ENCODE assay signal across 17 cellular contexts in genomic region chr1:222417264-222417663, GRCh38.
"Had no signal": no experiment of that assay in that cellular context is flagged by ENCODE, and none has a peak within 500 bp of the region (broad histone marks: within the 10 kb centered on the region; RNA-seq: fewer than 3 reads in every experiment).

No MANE protein-coding gene starts in this region.

- H3K4me3 Mint-ChIP-seq: activated naive CD4-positive, alpha-beta T cell treated with anti-CD3 and anti-CD28 coated beads for 36 hours; neural crest cell; stimulated activated naive B cell treated with anti-CD40 and anti-IgM and Interleukin-4, amounts not matched to agents 10 μg/mL and 1 μg/mL and 100 μg/mL, for 72 hours had no signal

- H3K27me3 ChIP-seq: gastroesophageal sphincter, suprapubic skin, upper lobe of right lung had no signal

- H3K4me1 ChIP-seq: gastroesophageal sphincter, suprapubic skin, upper lobe of right lung had no signal

- H3K36me3 ChIP-seq: gastroesophageal sphincter, suprapubic skin, upper lobe of right lung, WERI-Rb-1 had no signal

- H3K9me3 Mint-ChIP-seq: neural crest cell; stimulated activated naive B cell treated with anti-CD40 and anti-IgM and Interleukin-4, amounts not matched to agents 10 μg/mL and 1 μg/mL and 100 μg/mL, for 72 hours had no signal

- ATAC-seq: activated T-cell treated with anti-CD3 and anti-CD28 coated beads, Interleukin-2, amount 50 U/mL, for 72 hours; gastroesophageal sphincter; left ventricle myocardium superior; sciatic nerve; stimulated activated naive B cell treated with anti-CD40 and anti-IgM and Interleukin-4, amounts not matched to agents 10 μg/mL and 1 μg/mL and 100 μg/mL, for 72 hours; upper lobe of right lung had no signal

- H3K36me3 Mint-ChIP-seq: stimulated activated naive B cell treated with anti-CD40 and anti-IgM and Interleukin-4, amounts not matched to agents 10 μg/mL and 1 μg/mL and 100 μg/mL, for 72 hours had no signal

- H3K9me3 ChIP-seq: gastroesophageal sphincter, suprapubic skin, upper lobe of right lung had no signal

- H3K4me3 ChIP-seq: gastroesophageal sphincter, suprapubic skin, upper lobe of right lung had no signal

- H3K4me1 Mint-ChIP-seq: neural crest cell had no signal

- DNase-seq: activated CD4-positive, alpha-beta T cell treated with anti-CD3 and anti-CD28 coated beads, Interleukin-2, amount 50 U/mL, for 1 hour; activated naive CD4-positive, alpha-beta T cell treated with anti-CD3 and anti-CD28 coated beads for 36 hours; activated T-cell treated with anti-CD3 and anti-CD28 coated beads, Interleukin-2, amount 50 U/mL, for 72 hours; central memory CD4-positive, alpha-beta T cell; cortex of kidney; effector CD8-positive, alpha-beta T cell; kidney; left ventricle myocardium superior; stimulated activated CD4-positive, alpha-beta T cell treated with anti-CD3 and anti-CD28 coated beads, Interleukin-2, amount 100 ng/mL, for 24 hours; stimulated activated naive B cell treated with anti-CD40 and anti-IgM and Interleukin-4, amounts not matched to agents 10 μg/mL and 1 μg/mL and 100 μg/mL, for 72 hours; T1000; upper lobe of right lung; WERI-Rb-1 had no signal

- H3K27ac Mint-ChIP-seq: activated naive CD4-positive, alpha-beta T cell treated with anti-CD3 and anti-CD28 coated beads for 36 hours; activated T-cell treated with anti-CD3 and anti-CD28 coated beads, Interleukin-2, amount 50 U/mL, for 72 hours; stimulated activated naive B cell treated with anti-CD40 and anti-IgM and Interleukin-4, amounts not matched to agents 10 μg/mL and 1 μg/mL and 100 μg/mL, for 72 hours had no signal

- H3K27ac ChIP-seq: gastroesophageal sphincter, suprapubic skin, upper lobe of right lung, WERI-Rb-1 had no signal
